9 cellular contexts compared by ENCODE assay signal in the genomic region with DNA sequence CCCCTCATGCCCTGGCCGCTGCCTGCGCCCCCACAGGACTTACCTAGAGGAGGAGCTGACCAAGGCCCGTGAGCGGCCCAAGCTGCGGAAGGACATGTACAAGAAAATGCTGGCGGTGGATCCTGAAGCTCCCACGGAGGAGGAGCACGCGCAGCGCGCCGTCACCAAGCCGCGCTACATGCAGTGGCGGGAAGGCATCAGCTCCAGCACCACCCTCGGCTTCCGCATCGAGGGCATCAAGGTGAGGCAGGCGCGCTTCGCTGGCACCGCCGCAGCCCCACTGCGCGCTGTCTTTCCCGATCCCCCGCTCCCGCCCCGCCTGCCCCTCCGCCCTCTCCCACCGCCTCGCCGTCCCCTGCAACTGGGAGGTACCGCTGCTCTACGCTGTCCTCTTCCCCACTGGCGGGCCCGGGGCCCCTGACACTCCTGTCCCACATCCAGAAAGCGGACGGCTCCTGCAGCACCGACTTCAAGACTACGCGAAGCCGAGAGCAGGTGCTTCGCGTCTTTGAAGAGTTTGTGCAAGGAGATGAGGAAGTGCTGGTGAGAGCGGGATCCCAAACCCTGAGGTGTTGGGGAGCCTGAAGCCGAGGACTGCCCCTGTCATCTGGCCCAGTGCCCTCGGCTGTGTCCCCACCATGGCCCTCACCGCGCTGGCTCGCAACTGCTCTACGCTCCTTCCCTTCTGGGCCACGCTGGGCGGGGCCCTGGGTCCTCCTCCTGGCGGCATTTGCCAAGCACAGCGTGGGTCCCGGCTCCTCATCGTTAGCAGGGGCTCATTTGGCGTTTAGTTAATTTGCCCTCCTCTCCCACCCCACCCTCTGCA. TPM values are rescaled to one million over a fixed set of nuclear protein-coding genes. Genes with fewer than 3 reads are reported as not detected.
DNase-seq lines count a peak whose midpoint lies in the region; ATAC-seq and TF ChIP-seq lines count a peak whose summit lies in the region.
"Had no signal": no experiment of that assay in that cellular context is flagged by ENCODE, and none has a peak within 500 bp of the region (broad histone marks: within the 10 kb centered on the region; RNA-seq: fewer than 3 reads in every experiment).

No MANE protein-coding gene starts in this region.

- H3K4me3 Mint-ChIP-seq in T-helper 17 cell = peak overlapping the region; percentile 86
- H3K4me3 Mint-ChIP-seq in osteocyte (ENCODE audit: unreplicated experiment) = peak overlapping the region; percentile 59

- DNase-seq in ELF-1 (ENCODE audit: low read depth, low spot score) (peak; percentile 28), T-helper 17 cell (peak in 1 of 3 donors; percentile 19), osteocyte (ENCODE audit: extremely low spot score, unreplicated experiment) (no peak), NCI-H146 treated with DMSO at 0.1 percent for 48 hours (lab: John Stamatoyannopoulos, UW; ENCODE audit: unreplicated experiment) (no peak), GM19240 (ENCODE audit: insufficient read length, low spot score) (no peak), amniotic stem cell (lab: John Stamatoyannopoulos, UW) (no peak)
- peak; percentile 15 for DNase-seq in effector CD8-positive, alpha-beta T cell (lab: John Stamatoyannopoulos, UW)
- DNase-seq: KBM-7 had no signal

- no peaks in the 10 kb centered on the region for H3K9me3 Mint-ChIP-seq in osteocyte (ENCODE audit: unreplicated experiment)

- H3K9me3 ChIP-seq in T-helper 17 cell (ENCODE audit: control insufficient read depth, low read length, poor library complexity, severe bottlenecking) = no peaks in the 10 kb centered on the region

- ATAC-seq in T-helper 17 cell = peak; percentile 85
- no peak for ATAC-seq in HG02885 (IDR thresholded peaks at IDR 0.05; ENCODE audit: poor library complexity, unreplicated experiment)

- H3K27me3 Mint-ChIP-seq in T-helper 17 cell (peaks cover 7% of the 10 kb centered on the region), osteocyte (ENCODE audit: unreplicated experiment) (peaks cover 56% of the 10 kb centered on the region)

- TF ChIP-seq CTCF in osteocyte (IDR thresholded peaks at IDR 0.05) = no peak

- no peaks in the 10 kb centered on the region for H3K36me3 Mint-ChIP-seq in T-helper 17 cell (ENCODE audit: low read depth)
- no peaks in the 10 kb centered on the region for H3K36me3 Mint-ChIP-seq in osteocyte (ENCODE audit: unreplicated experiment)

- H3K4me1 Mint-ChIP-seq in T-helper 17 cell (peaks cover 16% of the 10 kb centered on the region), osteocyte (ENCODE audit: unreplicated experiment) (peaks cover 19% of the 10 kb centered on the region)

- H3K27ac Mint-ChIP-seq in T-helper 17 cell = no peak overlapping the region
- H3K27ac Mint-ChIP-seq in osteocyte (ENCODE audit: unreplicated experiment) = no peak overlapping the region

RNA-seq across cellular contexts. Expression of a gene that starts 8.5 kb away (rescaled TPM):
- total RNA-seq in T-helper 17 cell (under 1 TPM; 0.20 to 0.29 TPM), osteocyte (not detected in 2 replicates)

RNA-seq across cellular contexts. Expression of a gene that starts 11.5 kb away (rescaled TPM):
- 10 to 100 TPM; 58.2 to 74.6 TPM for total RNA-seq in T-helper 17 cell
- total RNA-seq in osteocyte = 0.50 and 0.91 TPM in 2 replicates

RNA-seq across cellular contexts. Expression of a gene that starts 41.9 kb away (rescaled TPM):
- 10 to 100 TPM; 26.6 to 28.4 TPM for total RNA-seq in T-helper 17 cell
- total RNA-seq in osteocyte = 36.1 TPM in 2 replicates

RNA-seq across cellular contexts. Expression of a gene that starts 56.8 kb away (rescaled TPM):
- under 1 TPM; 0.75 to 0.89 TPM for total RNA-seq in T-helper 17 cell
- 8.1 and 8.3 TPM in 2 replicates for total RNA-seq in osteocyte

Comparison
In these comparisons a context has a peak if more than half of its experiments do, and no peak if none do; other contexts are left out.
1. DNase-seq: peak in ELF-1 (single experiment) and effector CD8-positive, alpha-beta T cell (single experiment); none in osteocyte (single experiment), NCI-H146 treated with DMSO at 0.1 percent for 48 hours (single experiment), GM19240 (single experiment) and amniotic stem cell (single experiment).
2. RNA of a gene that starts 11.5 kb away (total RNA-seq): 58.2 to 74.6 TPM in T-helper 17 cell; 0.50 to 0.91 TPM in osteocyte; every median in the first group is over 10 times any median in the second.